In the genomic region with DNA sequence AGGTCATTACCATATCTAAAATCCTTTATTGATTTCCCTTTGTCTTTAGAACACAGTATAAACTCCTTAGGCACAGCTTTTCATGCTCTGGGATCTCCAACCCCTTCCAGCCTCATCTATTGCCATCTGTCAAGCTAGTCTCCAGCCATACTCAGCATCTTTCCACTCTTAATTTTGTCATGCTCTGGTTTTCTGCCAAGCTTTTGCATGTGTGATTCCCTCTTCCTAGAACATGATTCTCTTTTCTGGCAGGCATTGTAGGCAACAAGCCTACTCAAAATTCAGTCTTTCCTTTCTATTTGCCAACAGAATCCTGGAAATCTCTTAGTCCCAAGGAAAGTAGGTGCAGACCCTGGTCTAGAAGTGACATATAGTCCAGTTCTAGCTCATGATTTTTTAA, we compare ENCODE assay signal across 29 cellular contexts. TPM values are rescaled to one million over a fixed set of nuclear protein-coding genes. Genes with fewer than 3 reads are reported as not detected.
"Had no signal": no experiment of that assay in that cellular context is flagged by ENCODE, and none has a peak within 500 bp of the region (broad histone marks: within the 10 kb centered on the region; RNA-seq: fewer than 3 reads in every experiment).

No MANE protein-coding gene starts in this region.

- H3K4me2 ChIP-seq: KMS-11, SK-N-SH had no signal

- H3K4me3 ChIP-seq: ascending aorta, body of pancreas, Peyer's patch, SJCRH30 had no signal

- H3K27me3 ChIP-seq: ascending aorta, body of pancreas, Peyer's patch, SJCRH30 had no signal

- H3K9me3 ChIP-seq: ascending aorta, body of pancreas, Peyer's patch, SJCRH30, SK-N-SH had no signal

- H3K27ac ChIP-seq: ascending aorta, body of pancreas, KMS-11, Peyer's patch, RWPE1, SJCRH30 had no signal

- H3K36me3 ChIP-seq: ascending aorta, Peyer's patch, SJCRH30 had no signal

- DNase-seq: activated CD4-positive, alpha-beta memory T cell treated with anti-CD3 and anti-CD28 coated beads for 36 hours; activated CD4-positive, alpha-beta T cell treated with anti-CD3 and anti-CD28 coated beads, Interleukin-2, amount 10 ng/mL, durations not matched to agents 7 days and 5 days; activated CD4-positive, CD25-positive, alpha-beta regulatory T cell; activated CD8-positive, alpha-beta memory T cell treated with anti-CD3 and anti-CD28 coated beads for 24 hours; activated effector memory CD4-positive, alpha-beta T cell treated with anti-CD3 and anti-CD28 coated beads, Interleukin-2, amount 50 U/mL, for 16 hours; activated naive CD4-positive, alpha-beta T cell treated with Interleukin-2 at 50 U/mL for 16 hours; activated naive CD8-positive, alpha-beta T cell treated with anti-CD3 and anti-CD28 coated beads, Interleukin-2, amount 50 U/mL, for 24 hours; activated T-cell treated with anti-CD3 and anti-CD28 coated beads, Interleukin-2, amount 50 U/mL, for 4 hours; amniotic stem cell; body of pancreas; central memory CD4-positive, alpha-beta T cell; NCI-H1092; NCI-H1417; NCI-H2029 treated with DMSO at 0.1 percent for 48 hours; NCI-H524 treated with DMSO at 0.1 percent for 48 hours; NCI-H748 treated with DMSO at 0.1 percent for 48 hours; Peyer's patch; Right ventricle myocardium superior; SJCRH30; SK-N-SH; T-helper 1 cell had no signal

- H3K4me1 ChIP-seq: ascending aorta, body of pancreas, Peyer's patch, SJCRH30 had no signal

- FAIRE-seq: bronchial epithelial cell had no signal

- ATAC-seq: activated naive CD4-positive, alpha-beta T cell treated with anti-CD3 and anti-CD28 coated beads, Interleukin-2, amount 50 U/mL, for 72 hours; activated naive CD8-positive, alpha-beta T cell treated with anti-CD3 and anti-CD28 coated beads, Interleukin-2, amount 50 U/mL, for 24 hours; activated T-cell treated with anti-CD3 and anti-CD28 coated beads, Interleukin-2, amount 50 U/mL, for 4 hours; body of pancreas had no signal

- H3K9ac ChIP-seq: KMS-11, SK-N-SH had no signal

RNA-seq across cellular contexts. Expression of a gene that starts 35.5 kb away (rescaled TPM):
- total RNA-seq: activated CD4-positive, alpha-beta memory T cell treated with anti-CD3 and anti-CD28 coated beads for 36 hours; activated CD4-positive, alpha-beta T cell treated with anti-CD3 and anti-CD28 coated beads, Interleukin-2, amount 10 ng/mL, durations not matched to agents 7 days and 5 days; activated naive CD4-positive, alpha-beta T cell treated with anti-CD3 and anti-CD28 coated beads, Interleukin-2, amount 50 U/mL, for 72 hours; activated T-cell treated with anti-CD3 and anti-CD28 coated beads, Interleukin-2, amount 50 U/mL, for 4 hours; ascending aorta; body of pancreas; bronchial epithelial cell; MCF 10A; Peyer's patch; Right ventricle myocardium superior; SJCRH30; T-helper 2 cell treated with Interferon-gamma antibody and Interleukin-4, amounts not matched to agents 100 ng/mL and 5 ng/mL, for 36 hours had no signal
- polyA plus RNA-seq: IgD-negative memory B cell, SK-N-SH had no signal
